Comparison of ENCODE assay signal across 16 cellular contexts in genomic region chr14:33210304-33210703, GRCh38.
DNase-seq lines count a peak whose midpoint lies in the region; ATAC-seq lines count a peak whose summit lies in the region.
"Had no signal": no experiment of that assay in that cellular context is flagged by ENCODE, and none has a peak within 500 bp of the region (broad histone marks: within the 10 kb centered on the region; RNA-seq: fewer than 3 reads in every experiment).

No MANE protein-coding gene starts in this region.

- no peak overlapping the region for H3K4me3 Mint-ChIP-seq in activated T-helper 1 cell treated with anti-CD3 and anti-CD28 coated beads, Interleukin-12 subunit alpha, Interleukin-12 subunit beta, Interleukin-2, Interleukin-4 antibody, amounts not matched to agents 30 ng/mL and 10 ng/mL and 1 ng/mL, durations not matched to agents 14 hours and 24 hours and 36 hours
- H3K4me3 Mint-ChIP-seq: activated naive CD4-positive, alpha-beta T cell treated with anti-CD3 and anti-CD28 coated beads, Interleukin-2, amount 50 U/mL, for 24 hours; CD8-positive, alpha-beta T cell; T-helper 2 cell treated with Interferon-gamma antibody and Interleukin-4, amounts not matched to agents 5 μg/mL and 100 μg/mL, for 36 hours had no signal

- H3K36me3 Mint-ChIP-seq in activated T-helper 1 cell treated with anti-CD3 and anti-CD28 coated beads, Interleukin-12 subunit alpha, Interleukin-12 subunit beta, Interleukin-2, Interleukin-4 antibody, amounts not matched to agents 30 ng/mL and 10 ng/mL and 1 ng/mL, durations not matched to agents 14 hours and 24 hours and 36 hours (ENCODE audit: low read depth) = no peaks in the 10 kb centered on the region
- H3K36me3 Mint-ChIP-seq: activated naive CD4-positive, alpha-beta T cell treated with anti-CD3 and anti-CD28 coated beads, Interleukin-2, amount 50 U/mL, for 24 hours; CD8-positive, alpha-beta T cell had no signal

- H3K4me1 Mint-ChIP-seq in activated T-helper 1 cell treated with anti-CD3 and anti-CD28 coated beads, Interleukin-12 subunit alpha, Interleukin-12 subunit beta, Interleukin-2, Interleukin-4 antibody, amounts not matched to agents 30 ng/mL and 10 ng/mL and 1 ng/mL, durations not matched to agents 14 hours and 24 hours and 36 hours (ENCODE audit: low read depth) = no peaks in the 10 kb centered on the region
- H3K4me1 Mint-ChIP-seq: activated naive CD4-positive, alpha-beta T cell treated with anti-CD3 and anti-CD28 coated beads, Interleukin-2, amount 50 U/mL, for 24 hours had no signal

- H3K36me3 ChIP-seq in H7 (replicated peaks; ENCODE audit: control insufficient read depth, insufficient read depth, low read length) = no peaks in the 10 kb centered on the region
- H3K36me3 ChIP-seq: heart right ventricle had no signal

- H3K4me3 ChIP-seq in H7 (ENCODE audit: insufficient read depth, low read depth, low read length) = no peak overlapping the region
- H3K4me3 ChIP-seq: heart right ventricle, mucosa of descending colon, testis had no signal

- ATAC-seq in GM21526 (IDR thresholded peaks at IDR 0.05; ENCODE audit: low FRiP score, unreplicated experiment) = no peak
- ATAC-seq: CD8-positive, alpha-beta T cell; heart right ventricle; mucosa of descending colon had no signal

- H3K9me3 Mint-ChIP-seq in activated T-helper 1 cell treated with anti-CD3 and anti-CD28 coated beads, Interleukin-12 subunit alpha, Interleukin-12 subunit beta, Interleukin-2, Interleukin-4 antibody, amounts not matched to agents 30 ng/mL and 10 ng/mL and 1 ng/mL, durations not matched to agents 14 hours and 24 hours and 36 hours = no peaks in the 10 kb centered on the region
- H3K9me3 Mint-ChIP-seq: activated naive CD4-positive, alpha-beta T cell treated with anti-CD3 and anti-CD28 coated beads, Interleukin-2, amount 50 U/mL, for 24 hours; T-helper 2 cell treated with Interferon-gamma antibody and Interleukin-4, amounts not matched to agents 5 μg/mL and 100 μg/mL, for 36 hours had no signal

- peak; percentile 10 for DNase-seq in H7
- DNase-seq in OCI-M1 (lab: John Stamatoyannopoulos, UW) = peak; percentile 1
- DNase-seq in ecto neural progenitor cell (ENCODE audit: low spot score) = peak; percentile 51
- DNase-seq in myocyte (ENCODE audit: low read depth) = peak; percentile 60
- no peak for DNase-seq in activated CD4-positive, alpha-beta T cell treated with anti-CD3 and anti-CD28 coated beads for 1 hour
- no peak for DNase-seq in activated T-helper 1 cell treated with anti-CD3 and anti-CD28 coated beads, Interleukin-12 subunit alpha, Interleukin-12 subunit beta, Interleukin-2, Interleukin-4 antibody, amounts not matched to agents 30 ng/mL and 10 ng/mL and 1 ng/mL, durations not matched to agents 14 hours and 24 hours and 36 hours (ENCODE audit: low spot score)
- no peak for DNase-seq in activated CD4-positive, CD25-positive, alpha-beta regulatory T cell treated with anti-CD3 and anti-CD28 coated beads, Interleukin-2, amount 50 U/mL, for 72 hours
- DNase-seq: CD8-positive, alpha-beta T cell; effector memory CD4-positive, alpha-beta T cell; GOT3; heart right ventricle; testis had no signal

- H3K27ac Mint-ChIP-seq in activated T-helper 1 cell treated with anti-CD3 and anti-CD28 coated beads, Interleukin-12 subunit alpha, Interleukin-12 subunit beta, Interleukin-2, Interleukin-4 antibody, amounts not matched to agents 30 ng/mL and 10 ng/mL and 1 ng/mL, durations not matched to agents 14 hours and 24 hours and 36 hours = no peak overlapping the region
- H3K27ac Mint-ChIP-seq: activated naive CD4-positive, alpha-beta T cell treated with anti-CD3 and anti-CD28 coated beads, Interleukin-2, amount 50 U/mL, for 24 hours; CD8-positive, alpha-beta T cell; T-helper 2 cell treated with Interferon-gamma antibody and Interleukin-4, amounts not matched to agents 5 μg/mL and 100 μg/mL, for 36 hours had no signal

- no peaks in the 10 kb centered on the region for H3K27me3 ChIP-seq in H7 (ENCODE audit: control insufficient read depth, insufficient read depth, low read length)
- H3K27me3 ChIP-seq: heart right ventricle, testis had no signal

- intact Hi-C loops in activated T-helper 1 cell treated with anti-CD3 and anti-CD28 coated beads, Interleukin-12 subunit alpha, Interleukin-12 subunit beta, Interleukin-2, Interleukin-4 antibody, amounts not matched to agents 30 ng/mL and 10 ng/mL and 1 ng/mL, durations not matched to agents 14 hours and 24 hours and 36 hours (cut with micrococcal nuclease) = no loop called here

- no peaks in the 10 kb centered on the region for H3K27me3 Mint-ChIP-seq in activated T-helper 1 cell treated with anti-CD3 and anti-CD28 coated beads, Interleukin-12 subunit alpha, Interleukin-12 subunit beta, Interleukin-2, Interleukin-4 antibody, amounts not matched to agents 30 ng/mL and 10 ng/mL and 1 ng/mL, durations not matched to agents 14 hours and 24 hours and 36 hours (ENCODE audit: insufficient read depth)
- H3K27me3 Mint-ChIP-seq: activated naive CD4-positive, alpha-beta T cell treated with anti-CD3 and anti-CD28 coated beads, Interleukin-2, amount 50 U/mL, for 24 hours had no signal

Comparison
In these comparisons a context has a peak if more than half of its experiments do, and no peak if none do; other contexts are left out.
1. DNase-seq: peak in H7 (single experiment), OCI-M1 (single experiment), ecto neural progenitor cell (single experiment) and myocyte (single experiment); none in activated CD4-positive, alpha-beta T cell treated with anti-CD3 and anti-CD28 coated beads for 1 hour (single experiment), activated T-helper 1 cell treated with anti-CD3 and anti-CD28 coated beads, Interleukin-12 subunit alpha, Interleukin-12 subunit beta, Interleukin-2, Interleukin-4 antibody, amounts not matched to agents 30 ng/mL and 10 ng/mL and 1 ng/mL, durations not matched to agents 14 hours and 24 hours and 36 hours (single experiment) and activated CD4-positive, CD25-positive, alpha-beta regulatory T cell treated with anti-CD3 and anti-CD28 coated beads, Interleukin-2, amount 50 U/mL, for 72 hours (single experiment).